23 cellular contexts compared by ENCODE assay signal in genomic region chr5:170660531-170660930, GRCh38.
DNase-seq lines count a peak whose midpoint lies in the region; ATAC-seq and TF ChIP-seq lines count a peak whose summit lies in the region.
"Had no signal": no experiment of that assay in that cellular context is flagged by ENCODE, and none has a peak within 500 bp of the region (broad histone marks: within the 10 kb centered on the region; RNA-seq: fewer than 3 reads in every experiment).

No MANE protein-coding gene starts in this region.

- intact Hi-C loops in Right ventricle myocardium superior (cut with DNase I) (no loop called here), thyroid gland (cut with DNase I) (no loop called here)

- H3K36me3 ChIP-seq in right atrium auricular region (no peaks in the 10 kb centered on the region), neural progenitor cell (no peaks in the 10 kb centered on the region), thyroid gland (no peaks in the 10 kb centered on the region)
- H3K36me3 ChIP-seq: BE2C, BLaER1 had no signal

- no peak for TF ChIP-seq POLR2A in thyroid gland (IDR thresholded peaks at IDR 0.05)

- no peak overlapping the region for H2AFZ ChIP-seq in neural progenitor cell (replicated peaks)

- DNase-seq in right atrium auricular region (ENCODE audit: low spot score) (peak; percentile 50), Right ventricle myocardium superior (no peak), neural progenitor cell (ENCODE audit: low spot score) (no peak), amygdala (lab: John Stamatoyannopoulos, UW) (no peak), thyroid gland (no peak)
- DNase-seq: 8988T; ACHN; BE2C; C1 segment of cervical spinal cord; CD4-positive, alpha-beta memory T cell; CD4-positive, CD25-positive, alpha-beta regulatory T cell; CD8-positive, alpha-beta memory T cell; COR-L47; DMS 273 treated with DMSO at 0.1 percent for 48 hours; DMS153; DMS53; DMS79; DND-41; EL; GDM1 had no signal

- no peaks in the 10 kb centered on the region for H3K4me1 ChIP-seq in right atrium auricular region
- H3K4me1 ChIP-seq in neural progenitor cell = no peaks in the 10 kb centered on the region
- no peaks in the 10 kb centered on the region for H3K4me1 ChIP-seq in thyroid gland
- H3K4me1 ChIP-seq: BE2C had no signal

- H4K20me1 ChIP-seq in neural progenitor cell (ENCODE audit: low read depth) = no peaks in the 10 kb centered on the region
- H4K20me1 ChIP-seq: BLaER1 had no signal

- H3K9me3 ChIP-seq in right atrium auricular region = no peaks in the 10 kb centered on the region
- no peaks in the 10 kb centered on the region for H3K9me3 ChIP-seq in neural progenitor cell (ENCODE audit: low read depth)
- H3K9me3 ChIP-seq in thyroid gland = no peaks in the 10 kb centered on the region
- H3K9me3 ChIP-seq: BE2C, BLaER1 had no signal

- H3F3A ChIP-seq in neural progenitor cell (ENCODE audit: low read depth) = no peaks in the 10 kb centered on the region

- H3K36me3 Mint-ChIP-seq in neural progenitor cell = no peaks in the 10 kb centered on the region
- H3K36me3 Mint-ChIP-seq: CD14-positive monocyte; CD4-positive, alpha-beta memory T cell; CD4-positive, CD25-positive, alpha-beta regulatory T cell; CD8-positive, alpha-beta memory T cell had no signal

- no peak overlapping the region for H3K4me3 Mint-ChIP-seq in neural progenitor cell
- H3K4me3 Mint-ChIP-seq: CD14-positive monocyte; CD4-positive, alpha-beta memory T cell; CD4-positive, CD25-positive, alpha-beta regulatory T cell; CD8-positive, alpha-beta memory T cell had no signal

- peak overlapping the region; percentile 24 for H3K27ac Mint-ChIP-seq in neural progenitor cell
- H3K27ac Mint-ChIP-seq: CD4-positive, alpha-beta memory T cell; CD4-positive, CD25-positive, alpha-beta regulatory T cell; CD8-positive, alpha-beta memory T cell had no signal

- peaks cover 7% of the 10 kb centered on the region for H3K27me3 Mint-ChIP-seq in neural progenitor cell (ENCODE audit: insufficient read depth, low read depth)

- H3K27me3 ChIP-seq in right atrium auricular region = no peaks in the 10 kb centered on the region
- H3K27me3 ChIP-seq in neural progenitor cell = no peaks in the 10 kb centered on the region
- H3K27me3 ChIP-seq in thyroid gland = no peaks in the 10 kb centered on the region
- H3K27me3 ChIP-seq: BLaER1 had no signal

- no peaks in the 10 kb centered on the region for H3K9me3 Mint-ChIP-seq in neural progenitor cell
- H3K9me3 Mint-ChIP-seq: CD14-positive monocyte had no signal

- no peak overlapping the region for H3K4me2 ChIP-seq in neural progenitor cell

- ATAC-seq in Right ventricle myocardium superior (ENCODE audit: poor library complexity) = no peak
- ATAC-seq: GM12878 had no signal

- H3K4me1 Mint-ChIP-seq in neural progenitor cell = peaks cover 3% of the 10 kb centered on the region
- H3K4me1 Mint-ChIP-seq: CD14-positive monocyte; CD4-positive, alpha-beta memory T cell; CD4-positive, CD25-positive, alpha-beta regulatory T cell; CD8-positive, alpha-beta memory T cell had no signal

- H3K9ac ChIP-seq in neural progenitor cell = no peak overlapping the region
- H3K9ac ChIP-seq: BLaER1 had no signal

- H3K4me3 ChIP-seq in right atrium auricular region (no peak overlapping the region), neural progenitor cell (no peak overlapping the region), thyroid gland (replicated peaks in 1 of 3) (no peak overlapping the region)
- H3K4me3 ChIP-seq: BLaER1, GM12878 had no signal

- H3K79me2 ChIP-seq in neural progenitor cell (ENCODE audit: low read depth) = no peaks in the 10 kb centered on the region

- 59 to 76% methylated on average over 6 of the region's 6 CpGs for WGBS in thyroid gland, 2 donors

- TF ChIP-seq CTCF in right atrium auricular region (IDR thresholded peaks at IDR 0.05) = no peak
- no peak for TF ChIP-seq CTCF in neural progenitor cell (IDR thresholded peaks at IDR 0.05)
- no peak for TF ChIP-seq CTCF in thyroid gland (IDR thresholded peaks at IDR 0.05)

- H3K27ac ChIP-seq in right atrium auricular region (no peak overlapping the region), neural progenitor cell (no peak overlapping the region), thyroid gland (no peak overlapping the region)
- H3K27ac ChIP-seq: BLaER1 had no signal
